11 cellular contexts compared by ENCODE assay signal in the genomic region with DNA sequence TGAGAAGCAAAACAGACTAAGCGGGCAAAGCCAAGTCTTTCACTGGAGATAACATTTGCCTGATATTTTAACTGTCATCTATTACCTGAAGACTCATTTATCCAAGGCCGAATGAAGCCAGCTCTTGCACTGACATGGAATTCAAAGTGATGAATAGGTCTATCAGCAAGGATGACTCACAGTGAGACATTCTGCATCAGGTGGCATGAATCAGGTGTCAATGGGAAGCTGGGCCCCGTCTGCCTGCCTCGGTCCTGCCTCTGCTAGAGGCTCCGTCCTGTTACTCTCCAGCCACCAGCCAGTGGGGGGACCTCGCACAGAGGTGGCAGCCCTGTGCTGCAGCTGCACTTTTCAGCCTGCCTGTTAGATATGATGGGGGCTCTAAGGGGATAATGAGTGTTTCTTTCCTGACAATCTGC. TPM values are rescaled to one million over a fixed set of nuclear protein-coding genes. Genes with fewer than 3 reads are reported as not detected.
DNase-seq lines count a peak whose midpoint lies in the region; ATAC-seq and TF ChIP-seq lines count a peak whose summit lies in the region.
"Had no signal": no experiment of that assay in that cellular context is flagged by ENCODE, and none has a peak within 500 bp of the region (broad histone marks: within the 10 kb centered on the region; RNA-seq: fewer than 3 reads in every experiment).

No MANE protein-coding gene starts in this region.

- no peak for TF ChIP-seq POLR2A in gastrocnemius medialis (IDR thresholded peaks at IDR 0.05)
- no peak for TF ChIP-seq POLR2A in prostate gland (IDR thresholded peaks at IDR 0.05)

- H3K9me3 ChIP-seq in gastrocnemius medialis (no peaks in the 10 kb centered on the region), prostate gland (no peaks in the 10 kb centered on the region)
- H3K9me3 ChIP-seq in CD8-positive, alpha-beta memory T cell (ENCODE audit: low read length): no peaks in the 10 kb centered on the region

- H3K4me1 ChIP-seq in gastrocnemius medialis (peaks cover 54 to 87% of the 10 kb centered on the region in 2 donors), prostate gland (replicated peaks) (no peaks in the 10 kb centered on the region)
- no peaks in the 10 kb centered on the region for H3K4me1 ChIP-seq in CD8-positive, alpha-beta memory T cell (ENCODE audit: insufficient read depth, low read length)

- in situ Hi-C loops in gastrocnemius medialis (cut with MboI; ENCODE audit: low sequenced_read_pairs in 4 of 4): no loop called here

- H3K4me3 ChIP-seq in gastrocnemius medialis (no peak overlapping the region), prostate gland (no peak overlapping the region)
- H3K4me3 ChIP-seq in CD8-positive, alpha-beta memory T cell (ENCODE audit: low read length): no peak overlapping the region

- TF ChIP-seq CTCF in gastrocnemius medialis (IDR thresholded peaks at IDR 0.05 in 4 of 5, conservative IDR thresholded peaks at IDR 0.05 in 1 of 5): no peak
- TF ChIP-seq CTCF in prostate gland (IDR thresholded peaks at IDR 0.05): no peak

- POLR2A ChIA-PET in CD8-positive, alpha-beta memory T cell (lab: Charles Lee): no interaction called here

- no peaks in the 10 kb centered on the region for H3K27me3 ChIP-seq in gastrocnemius medialis
- H3K27me3 ChIP-seq in CD8-positive, alpha-beta memory T cell (ENCODE audit: insufficient read depth, low read length, poor library complexity, severe bottlenecking): no peaks in the 10 kb centered on the region
- H3K27me3 ChIP-seq in prostate gland (replicated peaks; ENCODE audit: insufficient read depth): no peaks in the 10 kb centered on the region

- H3K27ac ChIP-seq in gastrocnemius medialis (peak overlapping the region; percentile 12 to 45 (median 29)), prostate gland (no peak overlapping the region)
- no peak overlapping the region for H3K27ac ChIP-seq in CD8-positive, alpha-beta memory T cell (ENCODE audit: low read depth, low read length)

- intact Hi-C loops in left ventricle myocardium superior (cut with micrococcal nuclease): no loop called here
- intact Hi-C loops in gastrocnemius medialis (cut with DNase I; ENCODE audit: low total_unique reads): no loop called here
- intact Hi-C loops in prostate gland (cut with DNase I): no loop called here

- H3K27ac Mint-ChIP-seq in CD8-positive, alpha-beta memory T cell: no peak overlapping the region

- WGBS in prostate gland: 82% methylated on average over 6 of the region's 6 CpGs

- H3K36me3 Mint-ChIP-seq in CD8-positive, alpha-beta memory T cell: no peaks in the 10 kb centered on the region

- H3K27me3 Mint-ChIP-seq in CD8-positive, alpha-beta memory T cell: peaks cover 4 to 7% of the 10 kb centered on the region in 2 donors

- H3K4me1 Mint-ChIP-seq in CD8-positive, alpha-beta memory T cell: no peaks in the 10 kb centered on the region

- DNase-seq in HCEC 1CT (peak; percentile 66), SW 1271 (lab: John Stamatoyannopoulos, UW) (peak; percentile 51 to 55), left ventricle myocardium superior (peak; percentile 35), gastrocnemius medialis (no peak), prostate gland (ENCODE audit: low spot score) (no peak), KG1 (lab: John Stamatoyannopoulos, UW) (no peak), epidermal melanocyte (ENCODE audit: insufficient read length, low spot score) (no peak)
- DNase-seq in CD8-positive, alpha-beta memory T cell: no peak
- DNase-seq: activated naive CD4-positive, alpha-beta T cell treated with anti-CD3 and anti-CD28 coated beads, Interleukin-2, amount 50 U/mL, for 16 hours; stimulated activated CD4-positive, alpha-beta T cell treated with anti-CD3 and anti-CD28 coated beads, Interleukin-1b, Interleukin-23, amount 100 ng/mL, for 48 hours; T-helper 1 cell had no signal

- CTCF ChIA-PET in CD8-positive, alpha-beta memory T cell (lab: Charles Lee): no interaction called here

- peak; percentile 37 for ATAC-seq in left ventricle myocardium superior
- peak; percentile 70 to 76 for ATAC-seq in gastrocnemius medialis

- H3K36me3 ChIP-seq in gastrocnemius medialis (no peaks in the 10 kb centered on the region), prostate gland (no peaks in the 10 kb centered on the region)
- no peaks in the 10 kb centered on the region for H3K36me3 ChIP-seq in CD8-positive, alpha-beta memory T cell (ENCODE audit: insufficient read depth, low read length)

- H3K4me3 Mint-ChIP-seq in CD8-positive, alpha-beta memory T cell: no peak overlapping the region

- H3K9me3 Mint-ChIP-seq in CD8-positive, alpha-beta memory T cell: no peaks in the 10 kb centered on the region

RNA-seq across cellular contexts. Expression of a gene that starts 23.5 kb away (rescaled TPM):
- total RNA-seq in left ventricle myocardium superior (41.1 TPM), gastrocnemius medialis (10 to 100 TPM in 2 of 4 donors, 1 to 10 TPM in 2; 7.7 to 19.3 (median 12.0) TPM), prostate gland (10 to 100 TPM; 27.4 to 31.1 TPM)
- total RNA-seq in CD8-positive, alpha-beta memory T cell: under 1 TPM; 0.40 to 0.48 TPM
- not detected for polyA plus RNA-seq in CD8-positive, alpha-beta memory T cell

Comparison
In these comparisons a context has a peak if more than half of its experiments do, and no peak if none do; other contexts are left out.
1. DNase-seq: peak in HCEC 1CT (single experiment), SW 1271 (2 of 2) and left ventricle myocardium superior (single experiment); none in gastrocnemius medialis (0 of 2), CD8-positive, alpha-beta memory T cell (0 of 5), prostate gland (single experiment), KG1 (single experiment) and epidermal melanocyte (single experiment).
2. H3K27ac ChIP-seq: peak in gastrocnemius medialis (4 of 4); none in CD8-positive, alpha-beta memory T cell (single experiment) and prostate gland (0 of 2).
3. RNA of a gene that starts 23.5 kb away (total RNA-seq): 41.1 TPM in left ventricle myocardium superior (single experiment), 27.4 to 31.1 TPM in prostate gland and 7.7 to 19.3 TPM in gastrocnemius medialis; 0.40 to 0.48 TPM in CD8-positive, alpha-beta memory T cell; every median in the first group is over 4 times any median in the second.